ENCODE assay signal across 1 cellular context in the genomic region with DNA sequence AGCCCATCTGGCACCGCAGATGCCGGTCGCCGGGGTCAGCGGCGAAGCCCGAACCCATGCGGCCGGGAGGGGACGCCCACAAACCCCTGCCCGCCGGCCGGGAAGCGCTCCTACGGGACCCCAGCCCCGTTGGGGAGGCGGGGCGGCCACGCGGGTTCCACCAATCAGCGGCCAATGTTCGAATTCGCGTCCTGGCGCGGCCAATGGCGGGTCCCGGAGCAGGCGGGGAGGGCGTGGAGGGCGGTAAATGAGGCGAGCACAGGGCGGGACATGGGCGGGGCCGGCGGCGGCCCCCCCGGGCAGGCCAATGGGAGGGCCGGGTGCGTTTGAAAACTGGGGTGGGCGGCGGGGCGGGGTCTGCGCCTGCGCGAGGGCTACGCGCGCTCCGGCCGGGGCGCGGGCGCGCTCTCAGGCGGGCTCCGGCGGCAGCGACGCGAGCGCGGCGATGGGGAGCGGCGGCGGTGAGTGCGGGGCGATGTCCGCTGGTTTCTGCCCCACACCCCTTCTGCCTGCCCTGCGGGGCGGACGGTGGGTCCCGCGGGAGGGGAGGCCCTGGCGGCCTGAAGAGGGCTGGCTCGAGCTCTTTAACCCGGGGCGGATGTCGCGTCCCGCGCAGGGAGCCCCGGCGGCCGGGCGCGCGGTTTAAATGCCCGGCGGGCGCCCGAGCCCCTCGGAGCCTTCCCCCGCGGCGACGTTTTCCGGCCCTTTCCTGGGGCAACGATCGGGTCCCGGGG.
A peak's percentile ranks its signal among the peaks of the same experiment; 100 is the strongest.
TF ChIP-seq lines count a peak whose summit lies in the region.

Gene CCNF, plus strand, starts transcription at position 411 of the 734 bp plus-strand sequence. Its CDS starts 35 bp downstream, at position 446.

TF ChIP-seq in HepG2, 621 proteins besides CTCF, POLR2A, EP300 and RAD21 (continued from another document and continues in another):
- TF ChIP-seq, protein P1, sequence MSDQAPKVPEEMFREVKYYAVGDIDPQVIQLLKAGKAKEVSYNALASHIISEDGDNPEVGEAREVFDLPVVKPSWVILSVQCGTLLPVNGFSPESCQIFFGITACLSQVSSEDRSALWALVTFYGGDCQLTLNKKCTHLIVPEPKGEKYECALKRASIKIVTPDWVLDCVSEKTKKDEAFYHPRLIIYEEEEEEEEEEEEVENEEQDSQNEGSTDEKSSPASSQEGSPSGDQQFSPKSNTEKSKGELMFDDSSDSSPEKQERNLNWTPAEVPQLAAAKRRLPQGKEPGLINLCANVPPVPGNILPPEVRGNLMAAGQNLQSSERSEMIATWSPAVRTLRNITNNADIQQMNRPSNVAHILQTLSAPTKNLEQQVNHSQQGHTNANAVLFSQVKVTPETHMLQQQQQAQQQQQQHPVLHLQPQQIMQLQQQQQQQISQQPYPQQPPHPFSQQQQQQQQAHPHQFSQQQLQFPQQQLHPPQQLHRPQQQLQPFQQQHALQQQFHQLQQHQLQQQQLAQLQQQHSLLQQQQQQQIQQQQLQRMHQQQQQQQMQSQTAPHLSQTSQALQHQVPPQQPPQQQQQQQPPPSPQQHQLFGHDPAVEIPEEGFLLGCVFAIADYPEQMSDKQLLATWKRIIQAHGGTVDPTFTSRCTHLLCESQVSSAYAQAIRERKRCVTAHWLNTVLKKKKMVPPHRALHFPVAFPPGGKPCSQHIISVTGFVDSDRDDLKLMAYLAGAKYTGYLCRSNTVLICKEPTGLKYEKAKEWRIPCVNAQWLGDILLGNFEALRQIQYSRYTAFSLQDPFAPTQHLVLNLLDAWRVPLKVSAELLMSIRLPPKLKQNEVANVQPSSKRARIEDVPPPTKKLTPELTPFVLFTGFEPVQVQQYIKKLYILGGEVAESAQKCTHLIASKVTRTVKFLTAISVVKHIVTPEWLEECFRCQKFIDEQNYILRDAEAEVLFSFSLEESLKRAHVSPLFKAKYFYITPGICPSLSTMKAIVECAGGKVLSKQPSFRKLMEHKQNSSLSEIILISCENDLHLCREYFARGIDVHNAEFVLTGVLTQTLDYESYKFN (CRISPR knock-in tag; conservative IDR thresholded peaks at IDR 0.05) = peak; percentile 40; the same call in 1 of the 2 replicates
- TF ChIP-seq MXI1 (IDR thresholded peaks at IDR 0.05; ENCODE audit: borderline replicate concordance, low read depth, low read length) = peak; percentile 34; the same call in 1 of the 3 replicates
- peak; percentile 69 for TF ChIP-seq ARNTL (CRISPR knock-in tag; IDR thresholded peaks at IDR 0.05)
- TF ChIP-seq ZFP91 (CRISPR knock-in tag; IDR thresholded peaks at IDR 0.05; ENCODE audit: borderline replicate concordance) = peak; percentile 68
- peak; percentile 34; the same call in 1 of the 2 replicates for TF ChIP-seq ZNF33B (CRISPR knock-in tag; IDR thresholded peaks at IDR 0.05)
- TF ChIP-seq ZBTB14 (CRISPR knock-in tag; IDR thresholded peaks at IDR 0.05) = peak; percentile 87
- TF ChIP-seq ZBTB44 (CRISPR knock-in tag; IDR thresholded peaks at IDR 0.05) = no peak
- TF ChIP-seq ZNF777 (CRISPR knock-in tag; IDR thresholded peaks at IDR 0.05) = peak; percentile 78
- peak; percentile 41 for TF ChIP-seq PHF20 (CRISPR knock-in tag; IDR thresholded peaks at IDR 0.05)
- 0 out of 2 replicates have a peak, but pooled peaks have one; percentile 10 for TF ChIP-seq ZNF784 (CRISPR knock-in tag; IDR thresholded peaks at IDR 0.05; ENCODE audit: borderline replicate concordance)
- TF ChIP-seq, protein P2, sequence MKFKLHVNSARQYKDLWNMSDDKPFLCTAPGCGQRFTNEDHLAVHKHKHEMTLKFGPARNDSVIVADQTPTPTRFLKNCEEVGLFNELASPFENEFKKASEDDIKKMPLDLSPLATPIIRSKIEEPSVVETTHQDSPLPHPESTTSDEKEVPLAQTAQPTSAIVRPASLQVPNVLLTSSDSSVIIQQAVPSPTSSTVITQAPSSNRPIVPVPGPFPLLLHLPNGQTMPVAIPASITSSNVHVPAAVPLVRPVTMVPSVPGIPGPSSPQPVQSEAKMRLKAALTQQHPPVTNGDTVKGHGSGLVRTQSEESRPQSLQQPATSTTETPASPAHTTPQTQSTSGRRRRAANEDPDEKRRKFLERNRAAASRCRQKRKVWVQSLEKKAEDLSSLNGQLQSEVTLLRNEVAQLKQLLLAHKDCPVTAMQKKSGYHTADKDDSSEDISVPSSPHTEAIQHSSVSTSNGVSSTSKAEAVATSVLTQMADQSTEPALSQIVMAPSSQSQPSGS (CRISPR knock-in tag; IDR thresholded peaks at IDR 0.05) = 0 out of 2 replicates have a peak, but pooled peaks have one; percentile 6
- TF ChIP-seq SP5 (CRISPR knock-in tag; IDR thresholded peaks at IDR 0.05; ENCODE audit: borderline replicate concordance, low read depth) = peak; percentile 52; the same call in 1 of the 2 replicates
- TF ChIP-seq, protein P3, sequence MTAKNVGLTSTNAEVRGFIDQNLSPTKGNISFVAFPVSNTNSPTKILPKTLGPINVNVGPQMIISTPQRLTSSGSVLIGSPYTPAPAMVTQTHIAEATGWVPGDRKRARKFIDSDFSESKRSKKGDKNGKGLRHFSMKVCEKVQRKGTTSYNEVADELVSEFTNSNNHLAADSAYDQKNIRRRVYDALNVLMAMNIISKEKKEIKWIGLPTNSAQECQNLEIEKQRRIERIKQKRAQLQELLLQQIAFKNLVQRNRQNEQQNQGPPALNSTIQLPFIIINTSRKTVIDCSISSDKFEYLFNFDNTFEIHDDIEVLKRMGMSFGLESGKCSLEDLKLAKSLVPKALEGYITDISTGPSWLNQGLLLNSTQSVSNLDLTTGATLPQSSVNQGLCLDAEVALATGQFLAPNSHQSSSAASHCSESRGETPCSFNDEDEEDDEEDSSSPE (CRISPR knock-in tag; IDR thresholded peaks at IDR 0.05) = peak; percentile 71
- peak; percentile 77; the same call in 1 of the 2 replicates for TF ChIP-seq ZNF766 (CRISPR knock-in tag; IDR thresholded peaks at IDR 0.05; ENCODE audit: borderline replicate concordance)
- TF ChIP-seq BORCS8-MEF2B (CRISPR knock-in tag; IDR thresholded peaks at IDR 0.05) = no peak
- peak; percentile 74; the same call in 1 of the 2 replicates for TF ChIP-seq ZNF773 (CRISPR knock-in tag; IDR thresholded peaks at IDR 0.05; ENCODE audit: borderline replicate concordance)
- 0 out of 2 replicates have a peak, but pooled peaks have one; percentile 44 for TF ChIP-seq ZBTB3 (CRISPR knock-in tag; IDR thresholded peaks at IDR 0.05; ENCODE audit: borderline replicate concordance, low read depth)
- TF ChIP-seq, protein P4, sequence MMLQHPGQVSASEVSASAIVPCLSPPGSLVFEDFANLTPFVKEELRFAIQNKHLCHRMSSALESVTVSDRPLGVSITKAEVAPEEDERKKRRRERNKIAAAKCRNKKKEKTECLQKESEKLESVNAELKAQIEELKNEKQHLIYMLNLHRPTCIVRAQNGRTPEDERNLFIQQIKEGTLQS (CRISPR knock-in tag; IDR thresholded peaks at IDR 0.05) = 0 out of 2 replicates have a peak, but pooled peaks have one; percentile 26
- peak; percentile 15; the same call in 1 of the 2 replicates for TF ChIP-seq ZNF138 (CRISPR knock-in tag; IDR thresholded peaks at IDR 0.05; ENCODE audit: low read depth)
- TF ChIP-seq NONO (IDR thresholded peaks at IDR 0.05) = no peak
- TF ChIP-seq NONO (CRISPR knock-in tag; conservative IDR thresholded peaks at IDR 0.05) = peak; percentile 70
- TF ChIP-seq ZNF709 (CRISPR knock-in tag; IDR thresholded peaks at IDR 0.05) = peak; percentile 81
- TF ChIP-seq MAZ (IDR thresholded peaks at IDR 0.05; ENCODE audit: borderline replicate concordance, low read depth, low read length) = peak; percentile 73
- TF ChIP-seq MAZ (CRISPR knock-in tag; IDR thresholded peaks at IDR 0.05; ENCODE audit: low read depth) = peak; percentile 58; the same call in 1 of the 2 replicates
- TF ChIP-seq CENPX (CRISPR knock-in tag; IDR thresholded peaks at IDR 0.05) = no peak
- TF ChIP-seq, protein P5, sequence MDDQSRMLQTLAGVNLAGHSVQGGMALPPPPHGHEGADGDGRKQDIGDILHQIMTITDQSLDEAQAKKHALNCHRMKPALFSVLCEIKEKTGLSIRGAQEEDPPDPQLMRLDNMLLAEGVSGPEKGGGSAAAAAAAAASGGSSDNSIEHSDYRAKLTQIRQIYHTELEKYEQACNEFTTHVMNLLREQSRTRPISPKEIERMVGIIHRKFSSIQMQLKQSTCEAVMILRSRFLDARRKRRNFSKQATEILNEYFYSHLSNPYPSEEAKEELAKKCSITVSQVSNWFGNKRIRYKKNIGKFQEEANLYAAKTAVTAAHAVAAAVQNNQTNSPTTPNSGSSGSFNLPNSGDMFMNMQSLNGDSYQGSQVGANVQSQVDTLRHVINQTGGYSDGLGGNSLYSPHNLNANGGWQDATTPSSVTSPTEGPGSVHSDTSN (CRISPR knock-in tag; IDR thresholded peaks at IDR 0.05; ENCODE audit: borderline replicate concordance) = no peak
- TF ChIP-seq ZFYVE20 (CRISPR knock-in tag; IDR thresholded peaks at IDR 0.05; ENCODE audit: borderline replicate concordance, low read depth) = 0 out of 2 replicates have a peak, but pooled peaks have one; percentile 48
- 0 out of 2 replicates have a peak, but pooled peaks have one; percentile 16 for TF ChIP-seq ZNF589 (CRISPR knock-in tag; conservative IDR thresholded peaks at IDR 0.05)
- TF ChIP-seq, protein P6, sequence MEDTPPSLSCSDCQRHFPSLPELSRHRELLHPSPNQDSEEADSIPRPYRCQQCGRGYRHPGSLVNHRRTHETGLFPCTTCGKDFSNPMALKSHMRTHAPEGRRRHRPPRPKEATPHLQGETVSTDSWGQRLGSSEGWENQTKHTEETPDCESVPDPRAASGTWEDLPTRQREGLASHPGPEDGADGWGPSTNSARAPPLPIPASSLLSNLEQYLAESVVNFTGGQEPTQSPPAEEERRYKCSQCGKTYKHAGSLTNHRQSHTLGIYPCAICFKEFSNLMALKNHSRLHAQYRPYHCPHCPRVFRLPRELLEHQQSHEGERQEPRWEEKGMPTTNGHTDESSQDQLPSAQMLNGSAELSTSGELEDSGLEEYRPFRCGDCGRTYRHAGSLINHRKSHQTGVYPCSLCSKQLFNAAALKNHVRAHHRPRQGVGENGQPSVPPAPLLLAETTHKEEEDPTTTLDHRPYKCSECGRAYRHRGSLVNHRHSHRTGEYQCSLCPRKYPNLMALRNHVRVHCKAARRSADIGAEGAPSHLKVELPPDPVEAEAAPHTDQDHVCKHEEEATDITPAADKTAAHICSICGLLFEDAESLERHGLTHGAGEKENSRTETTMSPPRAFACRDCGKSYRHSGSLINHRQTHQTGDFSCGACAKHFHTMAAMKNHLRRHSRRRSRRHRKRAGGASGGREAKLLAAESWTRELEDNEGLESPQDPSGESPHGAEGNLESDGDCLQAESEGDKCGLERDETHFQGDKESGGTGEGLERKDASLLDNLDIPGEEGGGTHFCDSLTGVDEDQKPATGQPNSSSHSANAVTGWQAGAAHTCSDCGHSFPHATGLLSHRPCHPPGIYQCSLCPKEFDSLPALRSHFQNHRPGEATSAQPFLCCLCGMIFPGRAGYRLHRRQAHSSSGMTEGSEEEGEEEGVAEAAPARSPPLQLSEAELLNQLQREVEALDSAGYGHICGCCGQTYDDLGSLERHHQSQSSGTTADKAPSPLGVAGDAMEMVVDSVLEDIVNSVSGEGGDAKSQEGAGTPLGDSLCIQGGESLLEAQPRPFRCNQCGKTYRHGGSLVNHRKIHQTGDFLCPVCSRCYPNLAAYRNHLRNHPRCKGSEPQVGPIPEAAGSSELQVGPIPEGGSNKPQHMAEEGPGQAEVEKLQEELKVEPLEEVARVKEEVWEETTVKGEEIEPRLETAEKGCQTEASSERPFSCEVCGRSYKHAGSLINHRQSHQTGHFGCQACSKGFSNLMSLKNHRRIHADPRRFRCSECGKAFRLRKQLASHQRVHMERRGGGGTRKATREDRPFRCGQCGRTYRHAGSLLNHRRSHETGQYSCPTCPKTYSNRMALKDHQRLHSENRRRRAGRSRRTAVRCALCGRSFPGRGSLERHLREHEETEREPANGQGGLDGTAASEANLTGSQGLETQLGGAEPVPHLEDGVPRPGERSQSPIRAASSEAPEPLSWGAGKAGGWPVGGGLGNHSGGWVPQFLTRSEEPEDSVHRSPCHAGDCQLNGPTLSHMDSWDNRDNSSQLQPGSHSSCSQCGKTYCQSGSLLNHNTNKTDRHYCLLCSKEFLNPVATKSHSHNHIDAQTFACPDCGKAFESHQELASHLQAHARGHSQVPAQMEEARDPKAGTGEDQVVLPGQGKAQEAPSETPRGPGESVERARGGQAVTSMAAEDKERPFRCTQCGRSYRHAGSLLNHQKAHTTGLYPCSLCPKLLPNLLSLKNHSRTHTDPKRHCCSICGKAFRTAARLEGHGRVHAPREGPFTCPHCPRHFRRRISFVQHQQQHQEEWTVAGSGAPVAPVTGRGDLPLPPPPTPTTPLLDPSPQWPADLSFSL (CRISPR knock-in tag; IDR thresholded peaks at IDR 0.05) = no peak
- peak; percentile 9; the same call in 1 of the 2 replicates for TF ChIP-seq ZSCAN31 (CRISPR knock-in tag; IDR thresholded peaks at IDR 0.05; ENCODE audit: low read depth)
